In the genomic region with DNA sequence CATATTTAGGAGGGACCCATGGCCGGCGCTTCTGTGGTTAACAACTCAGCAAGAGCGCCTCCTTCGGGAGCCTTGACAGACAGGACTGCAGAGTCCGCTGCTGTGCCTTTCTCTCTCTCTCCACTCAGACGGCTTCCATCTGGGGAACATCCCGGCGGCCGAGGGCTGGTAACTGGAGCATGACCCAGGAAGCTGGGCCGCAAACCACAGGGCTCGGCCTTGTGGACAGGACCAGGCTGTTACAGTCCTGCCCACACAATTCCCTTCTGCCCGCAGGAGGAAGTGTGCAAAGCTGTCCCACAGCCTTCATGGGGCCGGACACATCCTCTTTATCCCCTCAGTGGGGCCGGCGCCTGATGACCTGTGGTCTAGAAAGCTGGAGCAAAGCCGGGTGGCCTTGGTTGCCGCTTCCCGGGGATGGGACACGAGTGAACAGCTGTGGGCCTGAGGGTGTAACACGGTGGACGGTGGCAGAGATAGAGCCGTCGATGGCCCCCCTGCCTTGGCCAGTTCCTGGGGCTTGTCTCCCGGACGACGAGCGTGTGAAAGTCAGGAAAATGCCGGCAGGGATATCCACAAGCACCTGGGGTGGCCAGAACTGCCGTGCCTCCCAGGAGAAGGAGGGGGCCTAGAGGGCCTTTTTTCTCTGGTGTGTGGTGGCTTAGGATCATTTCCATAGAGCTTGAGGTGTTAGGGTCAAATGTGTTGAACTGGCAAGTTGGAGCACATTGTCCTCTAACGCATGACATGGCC, we compare ENCODE assay signal across 10 cellular contexts. TPM values are rescaled to one million over a fixed set of nuclear protein-coding genes. Genes with fewer than 3 reads are reported as not detected.
A peak's percentile ranks its signal among the peaks of the same experiment; 100 is the strongest.
DNase-seq lines count a peak whose midpoint lies in the region; ATAC-seq and TF ChIP-seq lines count a peak whose summit lies in the region.
"Had no signal": no experiment of that assay in that cellular context is flagged by ENCODE, and none has a peak within 500 bp of the region (broad histone marks: within the 10 kb centered on the region; RNA-seq: fewer than 3 reads in every experiment).

No MANE protein-coding gene starts in this region.

- DNase-seq in HCEC 1CT: peak; percentile 99
- peak; percentile 57 for DNase-seq in iPS-NIHi7 (ENCODE audit: extremely low spot score)
- DNase-seq in spleen: no peak
- DNase-seq in stimulated activated naive CD4-positive, alpha-beta T cell (lab: John Stamatoyannopoulos, UW): no peak
- no peak for DNase-seq in NCI-H2081 (lab: John Stamatoyannopoulos, UW)
- DNase-seq in DMS79 (lab: John Stamatoyannopoulos, UW): no peak
- DNase-seq: activated CD8-positive, alpha-beta memory T cell treated with anti-CD3 and anti-CD28 coated beads, Interleukin-2, amount 50 U/mL, for 4 hours had no signal

- H3K4me3 Mint-ChIP-seq in brain: no peak overlapping the region
- H3K4me3 Mint-ChIP-seq: neural crest cell had no signal

- peak overlapping the region in 7 of 8 donors; percentile 41 to 80 (median 72) for H3K27ac ChIP-seq in spleen

- H3K4me1 ChIP-seq in spleen: peaks cover 5 to 42% (median 23%) of the 10 kb centered on the region in 6 donors

- H3K36me3 Mint-ChIP-seq in brain: peaks cover 57% of the 10 kb centered on the region

- 57 to 70% (median 64%) methylated on average over 24 to 30 of the region's 30 CpGs for WGBS in spleen, 5 donors

- peaks cover 0 to 5% (median 0%) of the 10 kb centered on the region in 5 experiments for H3K9me3 Mint-ChIP-seq in brain

- no peak for TF ChIP-seq POLR2A in spleen (IDR thresholded peaks at IDR 0.05)

- H3K4me3 ChIP-seq in spleen: no peak overlapping the region

- H3K27ac Mint-ChIP-seq in brain: peak overlapping the region in 4 of 5 experiments; percentile 57 to 76 (median 76)

- peaks cover 33% of the 10 kb centered on the region for H3K4me1 Mint-ChIP-seq in brain

- H3K36me3 ChIP-seq in spleen: no peaks in the 10 kb centered on the region

- H3K9me3 ChIP-seq in spleen: peaks cover 0 to 4% (median 0%) of the 10 kb centered on the region in 8 donors

- no peak for ATAC-seq in GM18517 (IDR thresholded peaks at IDR 0.05; ENCODE audit: unreplicated experiment)

- intact Hi-C loops in spleen (cut with DNase I; ENCODE audit: low total_unique reads): loop anchor here (5.0 to 10.0 kb wide), 2 partner anchors 108 to 285 kb away; no protein-coding TSS in a partner anchor

- TF ChIP-seq CTCF in brain (conservative IDR thresholded peaks at IDR 0.05) (peak in 1 of 2 experiments; percentile 36), spleen (IDR thresholded peaks at IDR 0.05 in 8 of 11, conservative IDR thresholded peaks at IDR 0.05 in 3 of 11) (no peak)

- peaks cover 4% of the 10 kb centered on the region for H3K27me3 Mint-ChIP-seq in brain

- peaks cover 0 to 38% (median 0%) of the 10 kb centered on the region in 7 donors for H3K27me3 ChIP-seq in spleen (replicated peaks in 1 of 7)

RNA-seq across cellular contexts. Expression of a gene that starts 50.1 kb away (rescaled TPM):
- polyA plus RNA-seq in brain (ENCODE audit: insufficient read depth, low read depth, low replicate concordance): 135 TPM
- 10 to 100 TPM in 5 of 7 donors, 1 to 10 TPM in 2; 5.2 to 20.3 (median 13.5) TPM for total RNA-seq in spleen
- 10 to 100 TPM in 1 of 3 donors, 1 to 10 TPM in 2; 1.9 to 10.4 (median 6.1) TPM for polyA plus RNA-seq in spleen

Comparison
In these comparisons a context has a peak if more than half of its experiments do, and no peak if none do; other contexts are left out.
1. DNase-seq: peak in HCEC 1CT (single experiment) and iPS-NIHi7 (single experiment); none in spleen (single experiment), stimulated activated naive CD4-positive, alpha-beta T cell (0 of 6), NCI-H2081 (0 of 2) and DMS79 (single experiment).
2. RNA of a gene that starts 50.1 kb away (polyA plus RNA-seq): 135 TPM in brain (single experiment); 1.9 to 10.4 TPM in spleen; every median in the first group is over 10 times any median in the second.